ENCODE assay signal across 14 cellular contexts in the genomic region with DNA sequence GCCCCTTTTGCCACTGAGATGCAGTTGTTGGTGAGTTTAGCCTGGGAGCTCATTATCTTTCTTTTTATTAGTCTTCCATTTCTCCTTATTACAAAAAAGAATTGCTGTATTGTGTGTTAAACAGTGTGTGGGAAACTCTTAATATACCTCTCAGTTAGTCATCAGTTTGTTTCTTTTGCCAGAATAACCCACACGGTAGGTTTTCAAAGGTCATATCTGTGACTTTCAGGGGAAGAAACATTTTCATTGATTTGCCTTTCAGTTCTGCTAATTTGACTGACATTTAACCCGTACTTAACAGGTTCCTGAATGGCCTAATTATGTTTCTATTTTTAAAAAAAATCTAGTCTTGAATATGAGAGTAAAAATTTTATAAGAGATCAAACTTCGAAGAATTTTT.
A peak's percentile ranks its signal among the peaks of the same experiment; 100 is the strongest.
DNase-seq lines count a peak whose midpoint lies in the region; ATAC-seq and TF ChIP-seq lines count a peak whose summit lies in the region.
"Had no signal": no experiment of that assay in that cellular context is flagged by ENCODE, and none has a peak within 500 bp of the region (broad histone marks: within the 10 kb centered on the region; RNA-seq: fewer than 3 reads in every experiment).

No MANE protein-coding gene starts in this region.

- CTCF ChIA-PET in WTC11 (lab: Charles Lee), result interaction anchor here (0.8 to 1.5 kb wide), 2 partner anchors 50 to 55 kb away, joined by 4 read pairs; no protein-coding TSS in a partner anchor

- ATAC-seq in GM19395 (IDR thresholded peaks at IDR 0.05; ENCODE audit: unreplicated experiment) (peak; percentile 58), HG03066 (IDR thresholded peaks at IDR 0.05; ENCODE audit: low read depth, unreplicated experiment) (peak; percentile 71), WTC11 (no peak), GM21717 (IDR thresholded peaks at IDR 0.05; ENCODE audit: unreplicated experiment) (no peak)

- DNase-seq in AG10803 (ENCODE audit: low read depth) (peak; percentile 16), WTC11 (ENCODE audit: low spot score) (no peak), DMS53 (lab: John Stamatoyannopoulos, UW) (no peak), KG1 (lab: John Stamatoyannopoulos, UW) (no peak), activated T-cell treated with anti-CD3 and anti-CD28 coated beads for 4 hours (no peak)
- DNase-seq: activated CD4-positive, alpha-beta T cell treated with anti-CD3 and anti-CD28 coated beads, Interleukin-2, amount 50 U/mL, for 4 hours; AML-193; effector memory CD4-positive, alpha-beta T cell; head of caudate nucleus; NCI-H510A treated with DMSO at 0.1 percent for 48 hours; substantia nigra had no signal

- H3K9me3 Mint-ChIP-seq in WTC11, result no peaks in the 10 kb centered on the region

- no peaks in the 10 kb centered on the region for H3K27me3 Mint-ChIP-seq in WTC11 (ENCODE audit: low read depth)

- POLR2A ChIA-PET in WTC11 (lab: Charles Lee), result no interaction called here

- TF ChIP-seq CTCF in AG10803 (conservative IDR thresholded peaks at IDR 0.05; ENCODE audit: low read length) (no peak), WTC11 (IDR thresholded peaks at IDR 0.05) (no peak)

- peaks cover 74% of the 10 kb centered on the region for H3K4me1 Mint-ChIP-seq in WTC11

- no peak overlapping the region for H3K4me3 ChIP-seq in AG10803 (ENCODE audit: low read length)

- H3K36me3 Mint-ChIP-seq in WTC11, result no peaks in the 10 kb centered on the region

- H3K27ac Mint-ChIP-seq in WTC11, result peak overlapping the region; percentile 82; the same call in 1 of the 2 replicates

- no peak overlapping the region for H3K4me3 Mint-ChIP-seq in WTC11

TF ChIP-seq in WTC11, 78 proteins besides CTCF, POLR2A, EP300 and RAD21:
- TF ChIP-seq NFYB (CRISPR knock-in tag; conservative IDR thresholded peaks at IDR 0.05; ENCODE audit: low read depth) (no peak), FOXJ3 (CRISPR knock-in tag; IDR thresholded peaks at IDR 0.05; ENCODE audit: borderline replicate concordance) (no peak), ZNF232 (CRISPR knock-in tag; IDR thresholded peaks at IDR 0.05) (no peak), NR1H2 (CRISPR knock-in tag; IDR thresholded peaks at IDR 0.05) (no peak), TCF7 (CRISPR knock-in tag; IDR thresholded peaks at IDR 0.05; ENCODE audit: low read depth) (no peak), KAT7 (CRISPR knock-in tag; IDR thresholded peaks at IDR 0.05; ENCODE audit: borderline replicate concordance) (no peak), FOXP4 (CRISPR knock-in tag; IDR thresholded peaks at IDR 0.05) (no peak)

Comparison
In these comparisons a context has a peak if more than half of its experiments do, and no peak if none do; other contexts are left out.
1. ATAC-seq: peak in GM19395 (single experiment) and HG03066 (single experiment); none in WTC11 (single experiment) and GM21717 (single experiment).